Comparison of ENCODE assay signal across 13 cellular contexts in the genomic region with DNA sequence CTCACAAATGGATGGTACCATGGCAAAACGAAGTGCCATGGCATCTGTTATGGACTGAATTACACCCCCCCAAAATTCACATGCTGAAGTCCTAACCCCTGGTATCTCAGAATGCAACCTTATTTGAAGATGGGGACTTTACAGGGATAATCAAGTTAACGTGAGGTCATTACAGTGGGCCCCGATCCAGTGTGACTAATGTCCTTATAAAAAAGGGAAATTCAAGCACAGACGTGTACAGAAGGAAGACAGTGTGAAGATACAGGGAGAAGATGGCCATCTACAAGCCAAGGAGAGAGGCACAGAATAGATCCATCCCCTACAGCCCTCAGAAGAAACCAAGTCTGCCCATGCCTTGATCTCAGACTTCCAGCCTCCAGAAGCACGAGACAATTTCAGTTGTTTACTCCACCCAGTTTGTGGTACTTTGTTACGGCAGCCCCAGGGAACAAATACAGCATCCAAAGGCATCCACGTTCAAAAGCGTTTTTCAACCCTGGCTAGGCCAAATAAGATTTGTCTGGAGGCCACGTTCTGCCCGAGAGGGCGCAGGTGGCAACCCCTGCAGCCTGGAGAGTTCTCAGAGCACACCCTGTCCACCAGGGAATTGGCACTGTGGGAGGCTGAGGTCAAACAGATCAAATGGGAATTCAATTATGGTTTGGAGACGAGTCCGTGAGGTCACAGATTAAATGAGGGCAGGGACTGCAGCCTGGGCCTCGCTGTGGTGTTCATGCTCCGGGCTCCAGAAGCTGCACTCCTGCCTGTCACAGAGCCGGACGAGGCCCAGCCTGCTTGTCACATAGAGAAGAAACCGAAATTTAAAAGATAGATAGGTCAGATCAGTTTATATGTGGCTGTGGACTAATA.
"Had no signal": no experiment of that assay in that cellular context is flagged by ENCODE, and none has a peak within 500 bp of the region (broad histone marks: within the 10 kb centered on the region; RNA-seq: fewer than 3 reads in every experiment).

No MANE protein-coding gene starts in this region.

- DNase-seq: activated CD4-positive, alpha-beta T cell treated with anti-CD3 and anti-CD28 coated beads, Interleukin-2, amount 50 U/mL, for 4 hours; activated naive CD4-positive, alpha-beta T cell treated with Interleukin-2 at 50 U/mL for 16 hours; effector CD4-positive, alpha-beta T cell; hippocampal formation; lower lobe of right lung; mucosa of descending colon; naive thymus-derived CD8-positive, alpha-beta T cell; psoas muscle; right lobe of liver; stimulated activated CD4-positive, alpha-beta T cell treated with anti-CD3 and anti-CD28 coated beads, Interleukin-12 subunit alpha, Interleukin-12 subunit beta, amount 100 ng/mL, for 4 hours; T-helper 2 cell; upper lobe of left lung had no signal

- H3K36me3 ChIP-seq: lower lobe of right lung, right lobe of liver, upper lobe of left lung had no signal

- H3K9me3 ChIP-seq: lower lobe of right lung, mucosa of descending colon, psoas muscle, right lobe of liver, upper lobe of left lung had no signal

- H3K27ac ChIP-seq: epithelial cell of prostate, lower lobe of right lung, psoas muscle, right lobe of liver, upper lobe of left lung had no signal

- H3K4me1 ChIP-seq: lower lobe of right lung, psoas muscle, right lobe of liver had no signal

- H3K27me3 ChIP-seq: right lobe of liver, upper lobe of left lung had no signal

- H3K4me3 ChIP-seq: lower lobe of right lung, mucosa of descending colon, psoas muscle, right lobe of liver, upper lobe of left lung had no signal

- ATAC-seq: lower lobe of right lung; mucosa of descending colon; naive thymus-derived CD8-positive, alpha-beta T cell; psoas muscle; right lobe of liver had no signal
